Comparison of ENCODE assay signal across 1 cellular context in the genomic region with DNA sequence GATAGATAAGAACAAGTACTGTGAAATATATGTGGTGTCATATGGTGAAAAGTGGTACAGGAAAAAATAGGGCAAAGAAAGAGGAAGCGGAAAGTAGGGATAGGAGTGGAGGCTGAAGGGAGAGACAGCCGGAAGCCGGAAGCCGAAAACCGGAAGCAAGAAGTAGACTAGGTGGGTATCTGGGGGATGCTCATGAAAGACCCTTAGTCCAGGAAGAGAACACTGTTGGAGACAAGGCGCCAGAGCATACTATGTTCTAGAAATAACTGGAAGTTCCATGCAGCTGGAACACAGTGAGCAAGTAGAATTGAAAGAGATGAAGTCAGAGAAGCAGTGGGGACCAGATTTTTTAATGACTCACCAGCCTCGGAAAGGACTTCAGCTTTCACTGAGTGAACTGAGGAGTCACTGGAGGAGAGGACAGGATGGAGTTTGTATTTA.
TF ChIP-seq lines count a peak whose summit lies in the region.

No MANE protein-coding gene starts in this region.

TF ChIP-seq in HepG2, 621 proteins besides CTCF, POLR2A, EP300 and RAD21 (continued from another document):
- TF ChIP-seq GABPA (IDR thresholded peaks at IDR 0.05; ENCODE audit: low read depth, low read length) (peak; percentile 8; the same call in 1 of the 2 replicates), GABPA (CRISPR knock-in tag; IDR thresholded peaks at IDR 0.05; ENCODE audit: low read depth) (0 out of 2 replicates have a peak, but pooled peaks have one; percentile 35)
TF ChIP-seq in HepG2: peak in this region for 1.
